ENCODE assay signal across 8 cellular contexts in the genomic region with DNA sequence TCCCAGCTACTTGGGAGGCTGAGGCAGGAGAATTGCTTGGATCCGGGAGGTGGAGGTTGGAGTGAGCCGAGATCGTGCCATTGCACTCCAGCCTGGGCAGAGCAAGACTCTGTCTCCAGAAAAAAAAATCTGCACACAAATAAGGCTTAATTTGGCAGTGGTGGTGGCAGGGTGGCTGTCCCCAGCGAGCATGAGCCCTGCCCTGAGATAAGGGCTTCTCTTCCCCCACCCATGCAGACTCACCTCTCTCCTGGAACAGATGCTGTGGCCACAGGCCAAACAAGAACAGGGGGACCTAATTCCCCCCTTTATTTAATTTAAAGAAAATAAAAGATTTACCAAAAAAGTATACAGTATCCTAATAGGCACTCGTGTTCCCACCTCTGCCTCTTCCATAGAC.
DNase-seq lines count a peak whose midpoint lies in the region; ATAC-seq and TF ChIP-seq lines count a peak whose summit lies in the region.

No MANE protein-coding gene starts in this region.

- no peak overlapping the region for H3K9ac ChIP-seq in endocrine pancreas (ENCODE audit: control insufficient read depth, insufficient read depth, low read length)

- no peak for DNase-seq in CD8-positive, alpha-beta memory T cell
- DNase-seq in NCI-H69 (lab: John Stamatoyannopoulos, UW) (peak; percentile 38), NCI-H510A treated with DMSO at 0.1 percent for 48 hours (lab: John Stamatoyannopoulos, UW) (no peak), SIG-M5 (lab: John Stamatoyannopoulos, UW) (no peak), head of caudate nucleus (no peak)

- CTCF ChIA-PET in CD8-positive, alpha-beta memory T cell (lab: Charles Lee) = no interaction called here

- H3K4me1 Mint-ChIP-seq in CD8-positive, alpha-beta memory T cell = peaks cover 14 to 27% (median 24%) of the 10 kb centered on the region in 3 donors

- H3K27ac Mint-ChIP-seq in CD8-positive, alpha-beta memory T cell = peak overlapping the region; percentile 58 to 88 (median 82)

- peaks cover 7% of the 10 kb centered on the region for H3K4me1 ChIP-seq in CD8-positive, alpha-beta memory T cell (ENCODE audit: insufficient read depth, low read length)
- no peaks in the 10 kb centered on the region for H3K4me1 ChIP-seq in endocrine pancreas (ENCODE audit: control insufficient read depth, insufficient read depth, low read length)
- peaks cover 21% of the 10 kb centered on the region in 2 experiments for H3K4me1 ChIP-seq in neutrophil (ENCODE audit: control insufficient read depth in 1 of 2, insufficient read depth in 1 of 2, low read depth in 1 of 2, low read length in 1 of 2)

- intact Hi-C loops in head of caudate nucleus (cut with DNase I) = no loop called here

- H3K27me3 ChIP-seq in CD8-positive, alpha-beta memory T cell (ENCODE audit: insufficient read depth, low read length, poor library complexity, severe bottlenecking) = no peaks in the 10 kb centered on the region
- H3K27me3 ChIP-seq in endocrine pancreas (ENCODE audit: control insufficient read depth, insufficient read depth, low read length) (no peaks in the 10 kb centered on the region), neutrophil (no peaks in the 10 kb centered on the region)

- no peak for TF ChIP-seq CTCF in neutrophil (IDR thresholded peaks at IDR 0.05)

- POLR2A ChIA-PET in CD8-positive, alpha-beta memory T cell (lab: Charles Lee) = interaction anchor here (0.6 kb wide), 1 partner anchor 364 kb away, joined by 3 read pairs; no protein-coding TSS in a partner anchor

- H3K9me3 Mint-ChIP-seq in CD8-positive, alpha-beta memory T cell = no peaks in the 10 kb centered on the region

- H3K36me3 ChIP-seq in CD8-positive, alpha-beta memory T cell (ENCODE audit: insufficient read depth, low read length) = no peaks in the 10 kb centered on the region
- H3K36me3 ChIP-seq in endocrine pancreas (ENCODE audit: control insufficient read depth, insufficient read depth, low read length) (no peaks in the 10 kb centered on the region), neutrophil (no peaks in the 10 kb centered on the region)

- no peaks in the 10 kb centered on the region for H3K9me3 ChIP-seq in CD8-positive, alpha-beta memory T cell (ENCODE audit: low read length)
- H3K9me3 ChIP-seq in endocrine pancreas (ENCODE audit: control insufficient read depth, low read length) (no peaks in the 10 kb centered on the region), neutrophil (no peaks in the 10 kb centered on the region)

- peak overlapping the region; percentile 86 for H3K4me3 ChIP-seq in CD8-positive, alpha-beta memory T cell (ENCODE audit: low read length)
- H3K4me3 ChIP-seq in endocrine pancreas (ENCODE audit: control insufficient read depth, insufficient read depth, low read length) = peak overlapping the region; percentile 14
- peak overlapping the region; percentile 77 to 79 for H3K4me3 ChIP-seq in neutrophil (ENCODE audit: low read depth in 1 of 2, low read length in 1 of 2)

- peaks cover 0 to 4% (median 0%) of the 10 kb centered on the region in 3 donors for H3K36me3 Mint-ChIP-seq in CD8-positive, alpha-beta memory T cell

- H3K4me3 Mint-ChIP-seq in CD8-positive, alpha-beta memory T cell = peak overlapping the region; percentile 78 to 94 (median 87)

- no peaks in the 10 kb centered on the region for H3K27me3 Mint-ChIP-seq in CD8-positive, alpha-beta memory T cell

- H3K27ac ChIP-seq in CD8-positive, alpha-beta memory T cell (ENCODE audit: low read depth, low read length) = peak overlapping the region; percentile 57
- H3K27ac ChIP-seq in neutrophil = peak overlapping the region; percentile 89

- no peak for ATAC-seq in HG03025 (IDR thresholded peaks at IDR 0.05; ENCODE audit: low FRiP score, unreplicated experiment)

Comparison
In these comparisons a context has a peak if more than half of its experiments do, and no peak if none do; other contexts are left out.
1. H3K4me3 ChIP-seq: peak in every context shown above with its lines; median percentile 86 in CD8-positive, alpha-beta memory T cell; 78 in neutrophil; 14 in endocrine pancreas.